8 cellular contexts compared by ENCODE assay signal in the genomic region with DNA sequence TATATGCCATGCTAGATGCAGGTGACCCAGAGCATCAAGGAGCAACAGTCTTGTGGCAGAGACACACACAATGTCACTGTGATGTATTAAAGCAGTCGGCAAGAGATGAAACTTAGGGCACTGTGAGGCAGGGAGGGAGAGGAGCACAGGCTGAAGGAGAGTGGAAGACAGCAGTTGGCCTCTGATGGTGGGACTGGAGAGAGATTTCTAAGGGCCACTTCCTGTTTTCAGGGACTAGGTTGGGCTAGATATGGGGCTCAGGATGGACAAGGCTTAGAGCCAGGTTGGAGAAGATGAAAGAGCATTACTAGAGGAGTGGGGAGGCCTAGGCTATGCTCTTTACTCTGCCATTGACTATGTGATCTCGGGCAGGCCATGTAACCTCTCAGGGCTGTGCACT. TPM values are rescaled to one million over a fixed set of nuclear protein-coding genes. Genes with fewer than 3 reads are reported as not detected.
DNase-seq lines count a peak whose midpoint lies in the region; ATAC-seq, FAIRE-seq and TF ChIP-seq lines count a peak whose summit lies in the region.
"Not testable (repeated sequence)": the region's sequence is repeated elsewhere in the genome, so short reads cannot be mapped to it uniquely, and the experiment has no call there.
"Had no signal": no experiment of that assay in that cellular context is flagged by ENCODE, and none has a peak within 500 bp of the region (broad histone marks: within the 10 kb centered on the region; RNA-seq: fewer than 3 reads in every experiment).

No MANE protein-coding gene starts in this region.

- peaks cover 20% of the 10 kb centered on the region for H3K36me3 Mint-ChIP-seq in CD4-positive, alpha-beta T cell (ENCODE audit: low read depth)
- H3K36me3 Mint-ChIP-seq in IgD-negative memory B cell; astrocyte (ENCODE audit: low read depth, unreplicated experiment); naive B cell: not testable (repeated sequence)
- peaks cover 37% of the 10 kb centered on the region for H3K36me3 Mint-ChIP-seq in activated T-cell treated with anti-CD3 and anti-CD28 coated beads, Interleukin-2, amount 50 U/mL, for 24 hours (ENCODE audit: low read depth)

- H3K27me3 Mint-ChIP-seq in CD4-positive, alpha-beta T cell; IgD-negative memory B cell; activated T-cell treated with anti-CD3 and anti-CD28 coated beads, Interleukin-2, amount 50 U/mL, for 24 hours; astrocyte (ENCODE audit: low read depth, unreplicated experiment); naive B cell: not testable (repeated sequence)

- H3K4me1 Mint-ChIP-seq in CD4-positive, alpha-beta T cell (ENCODE audit: low read depth) = peaks cover 37% of the 10 kb centered on the region
- H3K4me1 Mint-ChIP-seq in IgD-negative memory B cell (peaks cover 13 to 18% (median 14%) of the 10 kb centered on the region in 3 donors), astrocyte (ENCODE audit: low read depth, unreplicated experiment) (peaks cover 10% of the 10 kb centered on the region), naive B cell (peaks cover 17 to 26% (median 20%) of the 10 kb centered on the region in 3 donors)
- H3K4me1 Mint-ChIP-seq in activated T-cell treated with anti-CD3 and anti-CD28 coated beads, Interleukin-2, amount 50 U/mL, for 24 hours (ENCODE audit: low read depth) = peaks cover 38% of the 10 kb centered on the region

- H3K79me2 ChIP-seq in SK-N-SH (ENCODE audit: insufficient read depth) = peaks cover 23% of the 10 kb centered on the region
- H3K79me2 ChIP-seq in astrocyte (ENCODE audit: insufficient read depth, low read length) = peaks cover 18% of the 10 kb centered on the region

- POLR2A ChIA-PET in CD4-positive, alpha-beta T cell (lab: Charles Lee) = interaction anchor here (0.7 kb wide), 1 partner anchor 190 kb away, joined by 3 read pairs; no protein-coding TSS in a partner anchor
- POLR2A ChIA-PET in SK-N-SH (lab: Yijun Ruan, JAX) = not testable (repeated sequence)

- TF ChIP-seq RAD21 in SK-N-SH (IDR thresholded peaks at IDR 0.05; ENCODE audit: low read length) = not testable (repeated sequence)

- peaks cover 23% of the 10 kb centered on the region for H3F3A ChIP-seq in SK-N-SH (replicated peaks; ENCODE audit: insufficient read depth)

- not testable (repeated sequence) for H3K9me3 Mint-ChIP-seq in CD4-positive, alpha-beta T cell; IgD-negative memory B cell; activated T-cell treated with anti-CD3 and anti-CD28 coated beads, Interleukin-2, amount 50 U/mL, for 24 hours; astrocyte (ENCODE audit: unreplicated experiment); naive B cell

- CTCF ChIA-PET in CD4-positive, alpha-beta T cell (lab: Charles Lee) = interaction anchor here (2.8 kb wide), 1 partner anchor 17 kb away, joined by 15 read pairs; no protein-coding TSS in a partner anchor
- CTCF ChIA-PET in SK-N-SH (lab: Yijun Ruan, JAX) = interaction anchor here (5.1 kb wide), 1 partner anchor 15 kb away, joined by 48 read pairs; no protein-coding TSS in a partner anchor

- H3K27ac ChIP-seq in CD4-positive, alpha-beta T cell (ENCODE audit: low read depth, low read length); SK-N-SH (ENCODE audit: low read depth in 2 of 2, low read length in 1 of 2): not testable (repeated sequence)
- H3K27ac ChIP-seq in astrocyte (ENCODE audit: low read depth, low read length) = peak overlapping the region; percentile 25
- peak overlapping the region; percentile 76 for H3K27ac ChIP-seq in epithelial cell of prostate

- TF ChIP-seq EP300 in SK-N-SH (IDR thresholded peaks at IDR 0.05; ENCODE audit: borderline replicate concordance in 1 of 2, low read depth in 1 of 2, low read length in 1 of 2) = not testable (repeated sequence)

- not testable (repeated sequence) for H2AFZ ChIP-seq in SK-N-SH (ENCODE audit: low read depth); astrocyte (ENCODE audit: low read depth, low read length)

- H3K9me3 ChIP-seq in CD4-positive, alpha-beta T cell (ENCODE audit: control insufficient read depth, low read length); SK-N-SH; astrocyte (ENCODE audit: insufficient read depth, low read depth, low read length): not testable (repeated sequence)

- not testable (repeated sequence) for H3K27me3 ChIP-seq in CD4-positive, alpha-beta T cell (ENCODE audit: control insufficient read depth, insufficient read depth, low read length); SK-N-SH (ENCODE audit: insufficient read depth); astrocyte (ENCODE audit: insufficient read depth, low read length)

- DNase-seq in CD4-positive, alpha-beta T cell; SK-N-SH; activated T-cell treated with anti-CD3 and anti-CD28 coated beads, Interleukin-2, amount 50 U/mL, for 24 hours; astrocyte (ENCODE audit: low read depth); epithelial cell of prostate (ENCODE audit: low read depth, low spot score); naive B cell: not testable (repeated sequence)

- peak overlapping the region; percentile 99; the same call in 1 of the 2 replicates for H3K4me2 ChIP-seq in SK-N-SH
- H3K4me2 ChIP-seq in astrocyte (ENCODE audit: low read length) = not testable (repeated sequence)

- H3K27ac Mint-ChIP-seq in CD4-positive, alpha-beta T cell = peak overlapping the region; percentile 32
- H3K27ac Mint-ChIP-seq in IgD-negative memory B cell = peak overlapping the region in 2 of 3 donors; percentile 24 to 90
- H3K27ac Mint-ChIP-seq in activated T-cell treated with anti-CD3 and anti-CD28 coated beads, Interleukin-2, amount 50 U/mL, for 24 hours = peak overlapping the region; percentile 19
- peak overlapping the region; percentile 44 for H3K27ac Mint-ChIP-seq in astrocyte (ENCODE audit: unreplicated experiment)
- H3K27ac Mint-ChIP-seq in naive B cell = peak overlapping the region in 3 of 6 donors; percentile 14 to 42 (median 19)

- H3K9me2 ChIP-seq in SK-N-SH = not testable (repeated sequence)

- 52% methylated on average over 2 of the region's 2 CpGs for WGBS in SK-N-SH (ENCODE audit: low lambda C conversion rate)

- H3K4me1 ChIP-seq in SK-N-SH (ENCODE audit: control insufficient read depth in 1 of 2, insufficient read depth in 2 of 2, low read depth in 1 of 2, low read length in 1 of 2) (peaks cover 0 to 29% of the 10 kb centered on the region in 2 experiments; a peak in 3 of 4 replicates), astrocyte (ENCODE audit: insufficient read depth, low read length) (peaks cover 20% of the 10 kb centered on the region)

- H3K36me3 ChIP-seq in SK-N-SH (replicated peaks in 1 of 2; ENCODE audit: control insufficient read depth in 1 of 2, insufficient read depth in 2 of 2, low read length in 1 of 2) = peaks cover 6 to 18% of the 10 kb centered on the region in 2 experiments
- not testable (repeated sequence) for H3K36me3 ChIP-seq in astrocyte (ENCODE audit: insufficient read depth, low read length)

- not testable (repeated sequence) for H3K9ac ChIP-seq in SK-N-SH; astrocyte (ENCODE audit: low read length)

- H3K4me3 ChIP-seq in SK-N-SH (ENCODE audit: low read depth in 2 of 2, low read length in 1 of 2); astrocyte (ENCODE audit: insufficient read depth, low read depth, low read length): not testable (repeated sequence)

- intact Hi-C loops in CD4-positive, alpha-beta T cell (cut with DNase I, micrococcal nuclease) = not testable (repeated sequence)

- not testable (repeated sequence) for FAIRE-seq in astrocyte (lab: Jason Lieb, UNC)

- peak overlapping the region; percentile 54 for H3K4me3 Mint-ChIP-seq in CD4-positive, alpha-beta T cell
- H3K4me3 Mint-ChIP-seq in IgD-negative memory B cell (peak overlapping the region in 3 of 4 donors; percentile 55 to 91 (median 71)), astrocyte (ENCODE audit: unreplicated experiment) (peak overlapping the region; percentile 92), naive B cell (peak overlapping the region in 5 of 8 donors; percentile 18 to 95 (median 50))
- H3K4me3 Mint-ChIP-seq in activated T-cell treated with anti-CD3 and anti-CD28 coated beads, Interleukin-2, amount 50 U/mL, for 24 hours = not testable (repeated sequence)

- not testable (repeated sequence) for ATAC-seq in CD4-positive, alpha-beta T cell (ENCODE audit: poor library complexity); naive B cell (ENCODE audit: low read depth in 2 of 2)

- TF ChIP-seq CTCF in CD4-positive, alpha-beta T cell (IDR thresholded peaks at IDR 0.05); SK-N-SH (IDR thresholded peaks at IDR 0.05); astrocyte (IDR thresholded peaks at IDR 0.05; ENCODE audit: insufficient read depth, low read depth, low read length): not testable (repeated sequence)

- not testable (repeated sequence) for H4K20me1 ChIP-seq in SK-N-SH (ENCODE audit: insufficient read depth); astrocyte (ENCODE audit: insufficient read depth, low read length)

RNA-seq across cellular contexts. Expression of gene MTX1, which starts 2.2 kb away (rescaled TPM):
- total RNA-seq in CD4-positive, alpha-beta T cell = 10 to 100 TPM; 19.9 to 20.7 TPM
- 41.7 TPM for polyA plus RNA-seq in IgD-negative memory B cell
- 79.1 TPM in 2 replicates for polyA plus RNA-seq in SK-N-SH (2012; rRNA removed)
- polyA plus RNA-seq in SK-N-SH (2012; cell fraction: cytosol; rRNA removed) = 38.5 and 57.4 TPM in 2 replicates
- 75.0 and 79.6 TPM in 2 replicates for polyA plus RNA-seq in SK-N-SH (2012; cell fraction: nucleus; rRNA removed)
- 39.8 and 41.8 TPM in 2 replicates for total RNA-seq in astrocyte
- 10 to 100 TPM; 35.5 to 49.1 (median 42.0) TPM for polyA plus RNA-seq in naive B cell (ENCODE audit: low read depth in 6 of 6)

RNA-seq across cellular contexts. Expression of gene THBS3, which starts 3.0 kb away (rescaled TPM):
- total RNA-seq in CD4-positive, alpha-beta T cell = 10 to 100 TPM; 25.5 to 26.1 TPM
- polyA plus RNA-seq in IgD-negative memory B cell (1.4 TPM), SK-N-SH (2012; rRNA removed) (124 and 162 TPM in 2 replicates), naive B cell (ENCODE audit: low read depth in 6 of 6) (1 to 10 TPM; 1.1 to 3.9 (median 2.2) TPM)
- polyA plus RNA-seq in SK-N-SH (2012; cell fraction: cytosol; rRNA removed) = 61.2 and 79.2 TPM in 2 replicates
- 430 and 590 TPM in 2 replicates for polyA plus RNA-seq in SK-N-SH (2012; cell fraction: nucleus; rRNA removed)
- 153 and 162 TPM in 2 replicates for total RNA-seq in astrocyte

RNA-seq across cellular contexts. Expression of gene TRIM46, which starts 37.1 kb away (rescaled TPM):
- 1 to 10 TPM; 2.9 to 3.0 TPM for total RNA-seq in CD4-positive, alpha-beta T cell
- 0.14 TPM for polyA plus RNA-seq in IgD-negative memory B cell
- 12.3 and 12.7 TPM in 2 replicates for polyA plus RNA-seq in SK-N-SH (2012; rRNA removed)
- polyA plus RNA-seq in SK-N-SH (2012; cell fraction: cytosol; rRNA removed) = 3.4 and 6.0 TPM in 2 replicates
- 58.4 and 75.1 TPM in 2 replicates for polyA plus RNA-seq in SK-N-SH (2012; cell fraction: nucleus; rRNA removed)
- total RNA-seq in astrocyte = 13.2 and 13.6 TPM in 2 replicates
- polyA plus RNA-seq in naive B cell (ENCODE audit: low read depth in 6 of 6) = under 1 TPM in 2 of 6 donors, not detected in 4; 0.13 to 0.35 TPM
- total RNA-seq: Peyer's patch had no signal

RNA-seq across cellular contexts. Expression of gene KRTCAP2, which starts 37.6 kb away (rescaled TPM):
- total RNA-seq in CD4-positive, alpha-beta T cell = 10 to 100 TPM; 77.8 TPM
- polyA plus RNA-seq in IgD-negative memory B cell (420 TPM), SK-N-SH (2012; rRNA removed) (203 and 238 TPM in 2 replicates), naive B cell (ENCODE audit: low read depth in 6 of 6) (100 to 1,000 TPM; 340 to 379 (median 354) TPM)
- 133 and 181 TPM in 2 replicates for polyA plus RNA-seq in SK-N-SH (2012; cell fraction: cytosol; rRNA removed)
- polyA plus RNA-seq in SK-N-SH (2012; cell fraction: nucleus; rRNA removed) = 254 and 311 TPM in 2 replicates
- total RNA-seq in astrocyte = 161 TPM in 2 replicates

RNA-seq across cellular contexts. Expression of gene ENTREP3, which starts 44.6 kb away (rescaled TPM):
- total RNA-seq in CD4-positive, alpha-beta T cell = 1 to 10 TPM; 6.6 to 8.3 TPM
- polyA plus RNA-seq in IgD-negative memory B cell = 1.7 TPM
- polyA plus RNA-seq in SK-N-SH (2012; rRNA removed) = 20.0 and 30.6 TPM in 2 replicates
- polyA plus RNA-seq in SK-N-SH (2012; cell fraction: cytosol; rRNA removed) = 17.9 and 26.4 TPM in 2 replicates
- polyA plus RNA-seq in SK-N-SH (2012; cell fraction: nucleus; rRNA removed) = 42.8 and 45.5 TPM in 2 replicates
- 51.1 and 51.7 TPM in 2 replicates for total RNA-seq in astrocyte
- 1 to 10 TPM in 3 of 6 donors, under 1 TPM in 3; 0.54 to 1.7 (median 1.2) TPM for polyA plus RNA-seq in naive B cell (ENCODE audit: low read depth in 6 of 6)

Comparison
In these comparisons a context has a peak if more than half of its experiments do, and no peak if none do; other contexts are left out.
1. RNA of gene THBS3, which starts 3.0 kb away (polyA plus RNA-seq): 61.2 to 590 TPM in SK-N-SH; 1.1 to 3.9 TPM in naive B cell and 1.4 TPM in IgD-negative memory B cell (single experiment); every median in the first group is over 10 times any median in the second.